In the genomic region with DNA sequence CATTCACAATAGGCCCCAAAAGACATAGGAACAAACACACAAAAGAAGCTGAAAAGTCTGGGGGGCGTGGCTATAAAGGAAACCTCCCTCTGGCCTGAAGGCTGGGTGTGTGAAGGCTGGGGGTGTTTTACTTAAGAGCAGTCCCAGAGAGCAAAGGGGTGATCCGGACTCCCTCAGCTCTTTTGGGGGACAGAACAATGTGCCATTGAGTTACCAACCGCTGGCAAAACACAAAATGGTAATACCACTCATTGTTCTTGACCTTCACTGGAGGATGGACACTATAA, we compare ENCODE assay signal across 23 cellular contexts.
"Had no signal": no experiment of that assay in that cellular context is flagged by ENCODE, and none has a peak within 500 bp of the region (broad histone marks: within the 10 kb centered on the region; RNA-seq: fewer than 3 reads in every experiment).

No MANE protein-coding gene starts in this region.

- H3K4me3 ChIP-seq: dorsolateral prefrontal cortex, hepatocyte, left lung, lower lobe of right lung, pancreas, sigmoid colon, suprapubic skin, transverse colon, upper lobe of right lung, uterus had no signal

- H3K36me3 ChIP-seq: left lung, lower lobe of right lung, pancreas, sigmoid colon, suprapubic skin, transverse colon, upper lobe of right lung, uterus had no signal

- ATAC-seq: esophagus mucosa; foreskin keratinocyte; left lung; lower lobe of right lung; naive thymus-derived CD8-positive, alpha-beta T cell; pancreas; stimulated activated naive B cell treated with anti-CD40 and anti-IgM and Interleukin-4, amounts not matched to agents 10 μg/mL and 1 μg/mL and 100 μg/mL, for 72 hours; upper lobe of right lung had no signal

- H3K27ac ChIP-seq: epithelial cell of prostate, foreskin keratinocyte, hepatocyte, left lung, lower lobe of right lung, pancreas, sigmoid colon, suprapubic skin, transverse colon, upper lobe of right lung, uterus had no signal

- H3K4me1 ChIP-seq: left lung, pancreas, sigmoid colon, transverse colon, uterus had no signal

- DNase-seq: central memory CD4-positive, alpha-beta T cell; dorsolateral prefrontal cortex; effector CD4-positive, alpha-beta T cell; foreskin keratinocyte; glutamatergic neuron; kidney; left lung; lower lobe of right lung; naive thymus-derived CD8-positive, alpha-beta T cell; nephron progenitor cell; nucleus accumbens; pancreas; retina; sigmoid colon; stimulated activated CD4-positive, alpha-beta T cell treated with anti-CD3 and anti-CD28 coated beads, Interleukin-2, amount 100 ng/mL, for 48 hours; stimulated activated naive B cell treated with anti-CD40 and anti-IgM and Interleukin-4, amounts not matched to agents 10 μg/mL and 1 μg/mL and 100 μg/mL, for 72 hours; transverse colon; upper lobe of right lung; uterus had no signal

- H3K9me3 ChIP-seq: left lung, lower lobe of right lung, pancreas, sigmoid colon, suprapubic skin, transverse colon, upper lobe of right lung, uterus had no signal

- H3K27me3 ChIP-seq: dorsolateral prefrontal cortex, foreskin keratinocyte, hepatocyte, left lung, pancreas, sigmoid colon, suprapubic skin, transverse colon, upper lobe of right lung, uterus had no signal
